Comparison of ENCODE assay signal across 1 cellular context in the genomic region with DNA sequence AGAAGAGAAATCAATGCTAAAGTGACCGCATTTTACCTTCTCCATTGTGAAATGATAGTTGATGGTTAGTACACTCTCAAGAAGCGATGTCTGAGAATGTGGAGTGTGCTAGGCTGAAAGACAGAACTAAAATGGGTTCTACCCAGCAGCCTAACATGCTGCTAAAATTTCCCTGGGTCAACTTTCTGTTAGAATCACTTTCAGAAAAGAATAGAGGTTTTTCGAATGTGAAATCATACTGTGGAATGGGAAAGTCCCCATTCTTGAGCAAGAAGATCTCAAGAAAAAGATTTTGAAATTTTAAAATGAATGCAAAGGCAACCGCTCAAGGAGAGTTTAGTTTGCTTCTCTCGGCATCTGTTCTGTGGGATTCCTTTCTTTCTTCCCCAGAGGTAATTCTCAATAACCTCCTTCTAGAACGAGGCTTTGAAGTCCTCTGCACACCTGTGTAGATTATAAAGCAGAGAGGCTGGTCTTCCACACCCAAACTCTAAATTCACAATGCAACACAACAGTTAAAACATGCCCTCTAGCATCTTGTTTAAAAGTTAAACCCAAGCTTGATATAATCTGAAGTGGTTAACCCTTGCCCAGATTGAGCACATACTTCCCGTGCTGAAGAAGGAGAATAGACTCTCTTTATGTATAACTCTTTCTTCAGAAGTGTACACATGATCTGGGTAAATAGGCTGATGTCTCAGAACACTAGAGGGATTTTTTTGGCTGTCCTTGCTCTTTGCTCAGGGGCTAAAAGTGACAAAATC.
TF ChIP-seq lines count a peak whose summit lies in the region.

No MANE protein-coding gene starts in this region.

TF ChIP-seq in GM23338, 12 proteins besides CTCF, POLR2A, EP300 and RAD21 (continued from another document):
- TF ChIP-seq ZNF462 (CRISPR knock-in tag; IDR thresholded peaks at IDR 0.05) (no peak), ZNF331 (CRISPR knock-in tag; IDR thresholded peaks at IDR 0.05; ENCODE audit: low read depth) (no peak), STAT1 (IDR thresholded peaks at IDR 0.05; ENCODE audit: unreplicated experiment) (no peak), EZH2phosphoT487 (IDR thresholded peaks at IDR 0.05; ENCODE audit: unreplicated experiment) (no peak), EZH2 (IDR thresholded peaks at IDR 0.05; ENCODE audit: low read depth, unreplicated experiment) (no peak), CREB1 (CRISPR knock-in tag; IDR thresholded peaks at IDR 0.05; ENCODE audit: low read depth) (no peak), NANOG (IDR thresholded peaks at IDR 0.05; ENCODE audit: borderline replicate concordance) (no peak), JUNB (IDR thresholded peaks at IDR 0.05; ENCODE audit: unreplicated experiment) (no peak)
- TF ChIP-seq, protein P1, sequence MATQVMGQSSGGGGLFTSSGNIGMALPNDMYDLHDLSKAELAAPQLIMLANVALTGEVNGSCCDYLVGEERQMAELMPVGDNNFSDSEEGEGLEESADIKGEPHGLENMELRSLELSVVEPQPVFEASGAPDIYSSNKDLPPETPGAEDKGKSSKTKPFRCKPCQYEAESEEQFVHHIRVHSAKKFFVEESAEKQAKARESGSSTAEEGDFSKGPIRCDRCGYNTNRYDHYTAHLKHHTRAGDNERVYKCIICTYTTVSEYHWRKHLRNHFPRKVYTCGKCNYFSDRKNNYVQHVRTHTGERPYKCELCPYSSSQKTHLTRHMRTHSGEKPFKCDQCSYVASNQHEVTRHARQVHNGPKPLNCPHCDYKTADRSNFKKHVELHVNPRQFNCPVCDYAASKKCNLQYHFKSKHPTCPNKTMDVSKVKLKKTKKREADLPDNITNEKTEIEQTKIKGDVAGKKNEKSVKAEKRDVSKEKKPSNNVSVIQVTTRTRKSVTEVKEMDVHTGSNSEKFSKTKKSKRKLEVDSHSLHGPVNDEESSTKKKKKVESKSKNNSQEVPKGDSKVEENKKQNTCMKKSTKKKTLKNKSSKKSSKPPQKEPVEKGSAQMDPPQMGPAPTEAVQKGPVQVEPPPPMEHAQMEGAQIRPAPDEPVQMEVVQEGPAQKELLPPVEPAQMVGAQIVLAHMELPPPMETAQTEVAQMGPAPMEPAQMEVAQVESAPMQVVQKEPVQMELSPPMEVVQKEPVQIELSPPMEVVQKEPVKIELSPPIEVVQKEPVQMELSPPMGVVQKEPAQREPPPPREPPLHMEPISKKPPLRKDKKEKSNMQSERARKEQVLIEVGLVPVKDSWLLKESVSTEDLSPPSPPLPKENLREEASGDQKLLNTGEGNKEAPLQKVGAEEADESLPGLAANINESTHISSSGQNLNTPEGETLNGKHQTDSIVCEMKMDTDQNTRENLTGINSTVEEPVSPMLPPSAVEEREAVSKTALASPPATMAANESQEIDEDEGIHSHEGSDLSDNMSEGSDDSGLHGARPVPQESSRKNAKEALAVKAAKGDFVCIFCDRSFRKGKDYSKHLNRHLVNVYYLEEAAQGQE (IDR thresholded peaks at IDR 0.05; ENCODE audit: unreplicated experiment): no peak
